In the genomic region with DNA sequence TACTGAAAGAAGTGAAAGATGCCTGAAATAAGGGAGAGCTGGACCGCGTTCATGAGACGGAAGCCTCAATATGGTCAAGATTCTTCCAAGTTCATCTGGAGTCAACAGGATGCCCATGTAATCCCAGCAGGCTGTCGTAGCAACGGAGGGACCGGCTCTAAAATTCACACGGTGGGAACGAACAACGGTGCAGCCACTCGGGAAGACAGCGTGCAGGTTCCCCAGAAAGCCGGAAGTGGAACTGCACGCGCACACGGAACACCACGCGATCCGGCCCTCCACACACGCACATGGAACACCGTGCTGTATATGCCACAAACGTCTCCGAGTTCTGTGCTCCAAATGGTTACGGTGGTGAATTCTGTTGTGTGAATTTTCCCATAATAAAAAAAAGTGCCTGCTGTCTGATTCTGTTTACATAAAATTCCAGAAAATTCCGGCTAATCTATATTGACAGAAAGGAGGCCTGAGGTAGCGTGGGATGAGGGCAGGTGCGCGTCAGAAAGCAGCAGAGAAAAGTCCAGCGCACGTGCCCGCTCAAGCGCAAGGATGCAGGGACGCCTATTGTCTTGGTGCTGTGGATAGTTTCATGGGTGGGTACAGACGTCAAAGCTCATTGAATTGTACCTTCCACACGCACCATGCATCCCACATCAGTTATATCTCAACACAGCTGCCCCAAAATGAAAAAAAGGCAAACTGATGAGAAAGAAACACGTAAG, we compare ENCODE assay signal across 22 cellular contexts. TPM values are rescaled to one million over a fixed set of nuclear protein-coding genes. Genes with fewer than 3 reads are reported as not detected.
A peak's percentile ranks its signal among the peaks of the same experiment; 100 is the strongest.
DNase-seq lines count a peak whose midpoint lies in the region; ATAC-seq and TF ChIP-seq lines count a peak whose summit lies in the region.
"Had no signal": no experiment of that assay in that cellular context is flagged by ENCODE, and none has a peak within 500 bp of the region (broad histone marks: within the 10 kb centered on the region; RNA-seq: fewer than 3 reads in every experiment).

No MANE protein-coding gene starts in this region.

- H3K4me3 Mint-ChIP-seq in activated T-cell treated with anti-CD3 and anti-CD28 coated beads, Interleukin-2, amount 50 U/mL, for 72 hours, result no peak overlapping the region
- H3K4me3 Mint-ChIP-seq in CD4-positive, alpha-beta memory T cell, result no peak overlapping the region
- no peak overlapping the region for H3K4me3 Mint-ChIP-seq in WTC11
- no peak overlapping the region for H3K4me3 Mint-ChIP-seq in nephron progenitor cell
- H3K4me3 Mint-ChIP-seq: activated CD4-positive, alpha-beta memory T cell treated with anti-CD3 and anti-CD28 coated beads for 36 hours; endodermal cell had no signal

- no peak overlapping the region for H3K27ac ChIP-seq in CD4-positive, alpha-beta memory T cell (ENCODE audit: low read depth, low read length)
- H3K27ac ChIP-seq in right lobe of liver, result no peak overlapping the region
- H3K27ac ChIP-seq: gastrocnemius medialis, Peyer's patch had no signal

- no peaks in the 10 kb centered on the region for H3K27me3 Mint-ChIP-seq in activated T-cell treated with anti-CD3 and anti-CD28 coated beads, Interleukin-2, amount 50 U/mL, for 72 hours (ENCODE audit: low read depth)
- H3K27me3 Mint-ChIP-seq in CD4-positive, alpha-beta memory T cell, result no peaks in the 10 kb centered on the region
- H3K27me3 Mint-ChIP-seq in WTC11 (ENCODE audit: low read depth) (no peaks in the 10 kb centered on the region), nephron progenitor cell (ENCODE audit: low read depth, poor library complexity) (peaks cover 3% of the 10 kb centered on the region)
- H3K27me3 Mint-ChIP-seq: activated CD4-positive, alpha-beta memory T cell treated with anti-CD3 and anti-CD28 coated beads for 36 hours had no signal

- no peak for DNase-seq in activated T-cell treated with anti-CD3 and anti-CD28 coated beads, Interleukin-2, amount 50 U/mL, for 72 hours
- DNase-seq in activated T-cell treated with anti-CD3 and anti-CD28 coated beads, Interleukin-2, amount 50 U/mL, for 48 hours, result no peak
- no peak for DNase-seq in CD4-positive, alpha-beta memory T cell
- DNase-seq in WTC11 (ENCODE audit: low spot score), result no peak
- DNase-seq in nephron progenitor cell, result no peak
- no peak for DNase-seq in NCI-H1417 (lab: John Stamatoyannopoulos, UW)
- DNase-seq in right lobe of liver, result no peak
- DNase-seq in stimulated activated CD4-positive, alpha-beta T cell treated with anti-CD3 and anti-CD28 coated beads, Interleukin-12 subunit alpha, Interleukin-12 subunit beta, amount 100 ng/mL, for 4 hours, result no peak
- DNase-seq: activated CD4-positive, alpha-beta memory T cell treated with anti-CD3 and anti-CD28 coated beads for 36 hours; activated gamma-delta T cell treated with Interleukin-2 at 50 U/mL for 16 hours; activated T-cell treated with anti-CD3 and anti-CD28 coated beads for 4 hours; AML-193; Caco-2; endodermal cell; Karpas-422; midbrain; NCI-H1694 treated with DMSO at 0.1 percent for 48 hours; NCI-H2171; Peyer's patch; T-helper 9 cell; trophoblast cell had no signal

- H3K36me3 ChIP-seq in CD4-positive, alpha-beta memory T cell (ENCODE audit: insufficient read depth, low read length), result no peaks in the 10 kb centered on the region
- H3K36me3 ChIP-seq in right lobe of liver, result no peaks in the 10 kb centered on the region

- CTCF ChIA-PET in CD4-positive, alpha-beta memory T cell (lab: Charles Lee; ENCODE audit: partially characterized antibody), result no interaction called here
- CTCF ChIA-PET in WTC11 (lab: Charles Lee), result no interaction called here

- no peak for TF ChIP-seq CTCF in WTC11 (IDR thresholded peaks at IDR 0.05)
- no peak for TF ChIP-seq CTCF in nephron progenitor cell (IDR thresholded peaks at IDR 0.05)
- no peak for TF ChIP-seq CTCF in right lobe of liver (IDR thresholded peaks at IDR 0.05)

- ATAC-seq in activated T-cell treated with anti-CD3 and anti-CD28 coated beads, Interleukin-2, amount 50 U/mL, for 72 hours (replicated peaks in 1 of 2), result no peak
- no peak for ATAC-seq in WTC11
- ATAC-seq in right lobe of liver, result no peak
- ATAC-seq: gastrocnemius medialis had no signal

- H3K27ac Mint-ChIP-seq in activated T-cell treated with anti-CD3 and anti-CD28 coated beads, Interleukin-2, amount 50 U/mL, for 72 hours, result peak overlapping the region; percentile 65
- peak overlapping the region in 5 of 7 donors; percentile 15 to 71 (median 57) for H3K27ac Mint-ChIP-seq in CD4-positive, alpha-beta memory T cell
- H3K27ac Mint-ChIP-seq in WTC11, result peak overlapping the region; percentile 36
- H3K27ac Mint-ChIP-seq in nephron progenitor cell, result peak overlapping the region; percentile 78
- H3K27ac Mint-ChIP-seq: endodermal cell had no signal

- H3K9me3 Mint-ChIP-seq in activated T-cell treated with anti-CD3 and anti-CD28 coated beads, Interleukin-2, amount 50 U/mL, for 72 hours, result peaks cover 3 to 8% of the 10 kb centered on the region in 2 donors
- H3K9me3 Mint-ChIP-seq in CD4-positive, alpha-beta memory T cell, result peaks cover 2 to 22% (median 13%) of the 10 kb centered on the region in 8 donors
- H3K9me3 Mint-ChIP-seq in WTC11 (no peaks in the 10 kb centered on the region), nephron progenitor cell (peaks cover 22% of the 10 kb centered on the region)

- 92% methylated on average over 30 of the region's 35 CpGs for WGBS in right lobe of liver (ENCODE audit: insufficient coverage, low coverage, low lambda C conversion rate, missing lambda C conversion rate)

- peaks cover 15% of the 10 kb centered on the region for H3K4me1 ChIP-seq in CD4-positive, alpha-beta memory T cell (ENCODE audit: insufficient read depth, low read length)
- no peaks in the 10 kb centered on the region for H3K4me1 ChIP-seq in right lobe of liver
- H3K4me1 ChIP-seq: Caco-2, gastrocnemius medialis, Peyer's patch had no signal

- no peaks in the 10 kb centered on the region for H3K27me3 ChIP-seq in CD4-positive, alpha-beta memory T cell (ENCODE audit: insufficient read depth, low read length)
- H3K27me3 ChIP-seq in right lobe of liver, result no peaks in the 10 kb centered on the region
- H3K27me3 ChIP-seq: gastrocnemius medialis, Peyer's patch had no signal

- H3K4me3 ChIP-seq in CD4-positive, alpha-beta memory T cell (ENCODE audit: low read length in 2 of 2), result no peak overlapping the region
- no peak overlapping the region for H3K4me3 ChIP-seq in right lobe of liver
- H3K4me3 ChIP-seq: gastrocnemius medialis, Peyer's patch had no signal

- no peaks in the 10 kb centered on the region for H3K9me3 ChIP-seq in CD4-positive, alpha-beta memory T cell (ENCODE audit: control insufficient read depth in 1 of 2, low read length in 2 of 2)
- no peaks in the 10 kb centered on the region for H3K9me3 ChIP-seq in right lobe of liver
- H3K9me3 ChIP-seq: gastrocnemius medialis had no signal

- intact Hi-C loops in CD4-positive, alpha-beta memory T cell (cut with micrococcal nuclease), result loop anchor here (2.0 kb wide), 1 partner anchor 37 kb away; a partner anchor contains a TSS
- intact Hi-C loops in right lobe of liver (cut with DNase I), result no loop called here

- POLR2A ChIA-PET in CD4-positive, alpha-beta memory T cell (lab: Charles Lee; ENCODE audit: partially characterized antibody), result no interaction called here
- POLR2A ChIA-PET in WTC11 (lab: Charles Lee), result no interaction called here

- peaks cover 13 to 25% of the 10 kb centered on the region in 2 donors for H3K36me3 Mint-ChIP-seq in activated T-cell treated with anti-CD3 and anti-CD28 coated beads, Interleukin-2, amount 50 U/mL, for 72 hours (ENCODE audit: insufficient read depth in 2 of 2)
- H3K36me3 Mint-ChIP-seq in CD4-positive, alpha-beta memory T cell, result peaks cover 20 to 25% of the 10 kb centered on the region in 2 donors
- H3K36me3 Mint-ChIP-seq in WTC11 (peaks cover 33% of the 10 kb centered on the region), nephron progenitor cell (ENCODE audit: low read depth) (peaks cover 65% of the 10 kb centered on the region)

- TF ChIP-seq POLR2A in right lobe of liver (IDR thresholded peaks at IDR 0.05), result no peak

- peaks cover 18% of the 10 kb centered on the region for H3K4me1 Mint-ChIP-seq in activated T-cell treated with anti-CD3 and anti-CD28 coated beads, Interleukin-2, amount 50 U/mL, for 72 hours (ENCODE audit: low read depth)
- peaks cover 17 to 33% (median 22%) of the 10 kb centered on the region in 4 donors for H3K4me1 Mint-ChIP-seq in CD4-positive, alpha-beta memory T cell
- H3K4me1 Mint-ChIP-seq in WTC11 (no peaks in the 10 kb centered on the region), nephron progenitor cell (peaks cover 41% of the 10 kb centered on the region)
- H3K4me1 Mint-ChIP-seq: endodermal cell had no signal

TF ChIP-seq in WTC11, 78 proteins besides CTCF, POLR2A, EP300 and RAD21:
- no peak for TF ChIP-seq ZNF263 (CRISPR knock-in tag; IDR thresholded peaks at IDR 0.05; ENCODE audit: low read depth)
- TF ChIP-seq ETV6 (CRISPR knock-in tag; IDR thresholded peaks at IDR 0.05), result no peak
- no peak for TF ChIP-seq NFE2L1 (CRISPR knock-in tag; IDR thresholded peaks at IDR 0.05)
- no peak for TF ChIP-seq FOXP1 (CRISPR knock-in tag; IDR thresholded peaks at IDR 0.05; ENCODE audit: borderline replicate concordance)

RNA-seq across cellular contexts. Expression of a gene that starts 31.2 kb away (rescaled TPM):
- total RNA-seq in activated T-cell treated with anti-CD3 and anti-CD28 coated beads, Interleukin-2, amount 50 U/mL, for 72 hours, result 10 to 100 TPM; 44.7 to 50.1 TPM
- total RNA-seq in CD4-positive, alpha-beta memory T cell, result 10 to 100 TPM; 42.3 to 45.2 TPM
- polyA plus RNA-seq in CD4-positive, alpha-beta memory T cell, result 1 to 10 TPM; 8.0 to 8.4 TPM
- total RNA-seq in WTC11 (2021) (103 to 130 TPM (median 107 TPM) in 3 replicates), right lobe of liver (1 to 10 TPM; 4.2 to 6.3 (median 5.3) TPM)

RNA-seq across cellular contexts. Expression of a gene that starts 36.9 kb away (rescaled TPM):
- 10 to 100 TPM; 47.2 to 53.6 TPM for total RNA-seq in activated T-cell treated with anti-CD3 and anti-CD28 coated beads, Interleukin-2, amount 50 U/mL, for 72 hours
- total RNA-seq in CD4-positive, alpha-beta memory T cell, result 10 to 100 TPM; 77.1 to 79.3 TPM
- 10 to 100 TPM; 34.8 to 49.4 TPM for polyA plus RNA-seq in CD4-positive, alpha-beta memory T cell
- total RNA-seq in WTC11 (2021) (63.9 to 68.5 TPM (median 67.9 TPM) in 3 replicates), right lobe of liver (10 to 100 TPM; 20.9 to 32.8 (median 23.2) TPM)

Comparison
In these comparisons a context has a peak if more than half of its experiments do, and no peak if none do; other contexts are left out.
1. RNA of a gene that starts 31.2 kb away (total RNA-seq): 103 to 130 TPM in WTC11, 44.7 to 50.1 TPM in activated T-cell treated with anti-CD3 and anti-CD28 coated beads, Interleukin-2, amount 50 U/mL, for 72 hours and 42.3 to 45.2 TPM in CD4-positive, alpha-beta memory T cell; 4.2 to 6.3 TPM in right lobe of liver; every median in the first group is over 4 times any median in the second.
2. Peak in every context shown above with its lines, with median percentiles within 50 percentile points of each other: H3K27ac Mint-ChIP-seq.